In the genomic region with DNA sequence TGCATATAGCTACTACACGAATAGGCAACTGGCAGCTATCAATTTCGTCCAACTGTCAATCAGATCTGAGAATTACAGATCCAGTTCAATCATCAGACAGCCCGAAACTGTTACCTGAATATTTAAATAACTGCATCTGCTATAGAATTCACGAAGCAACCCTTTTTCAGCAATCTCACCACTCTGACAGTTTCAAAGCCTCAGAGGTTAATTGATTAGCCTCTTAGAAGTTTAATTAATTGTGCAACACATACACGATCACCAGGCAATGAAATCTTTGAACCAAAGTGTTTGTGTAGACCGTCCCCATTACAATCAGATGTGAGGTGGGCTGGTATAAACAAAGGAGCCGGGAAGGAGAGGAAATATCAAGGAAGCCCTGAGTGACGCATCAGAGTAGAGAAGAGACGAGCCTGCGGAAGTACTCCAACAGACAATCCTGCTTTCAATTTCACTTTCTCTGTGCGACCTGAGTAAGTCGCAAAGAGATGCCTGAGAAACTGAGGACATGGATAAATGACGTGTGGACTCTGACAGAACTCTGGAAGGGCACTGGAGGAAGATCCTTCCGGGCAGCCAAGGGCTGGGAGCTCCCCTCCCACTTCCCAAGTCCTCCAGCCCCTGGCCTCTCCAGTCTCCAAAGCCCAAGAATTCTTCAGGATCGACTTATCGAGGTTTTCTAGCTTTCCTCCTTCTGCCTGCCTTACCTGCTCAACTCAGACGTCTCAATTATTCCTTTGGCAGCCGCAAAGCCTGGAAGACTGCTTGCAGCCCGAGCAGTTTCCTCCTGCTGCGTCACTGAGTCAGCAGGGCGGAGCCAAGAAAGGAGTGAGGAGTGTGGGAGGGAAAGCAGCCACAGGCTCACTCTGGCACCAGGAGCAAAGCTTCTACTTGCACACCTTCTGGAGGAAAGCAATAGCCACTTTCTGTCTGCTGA, we compare ENCODE assay signal across 1 cellular context.
TF ChIP-seq lines count a peak whose summit lies in the region.

A gene with protein sequence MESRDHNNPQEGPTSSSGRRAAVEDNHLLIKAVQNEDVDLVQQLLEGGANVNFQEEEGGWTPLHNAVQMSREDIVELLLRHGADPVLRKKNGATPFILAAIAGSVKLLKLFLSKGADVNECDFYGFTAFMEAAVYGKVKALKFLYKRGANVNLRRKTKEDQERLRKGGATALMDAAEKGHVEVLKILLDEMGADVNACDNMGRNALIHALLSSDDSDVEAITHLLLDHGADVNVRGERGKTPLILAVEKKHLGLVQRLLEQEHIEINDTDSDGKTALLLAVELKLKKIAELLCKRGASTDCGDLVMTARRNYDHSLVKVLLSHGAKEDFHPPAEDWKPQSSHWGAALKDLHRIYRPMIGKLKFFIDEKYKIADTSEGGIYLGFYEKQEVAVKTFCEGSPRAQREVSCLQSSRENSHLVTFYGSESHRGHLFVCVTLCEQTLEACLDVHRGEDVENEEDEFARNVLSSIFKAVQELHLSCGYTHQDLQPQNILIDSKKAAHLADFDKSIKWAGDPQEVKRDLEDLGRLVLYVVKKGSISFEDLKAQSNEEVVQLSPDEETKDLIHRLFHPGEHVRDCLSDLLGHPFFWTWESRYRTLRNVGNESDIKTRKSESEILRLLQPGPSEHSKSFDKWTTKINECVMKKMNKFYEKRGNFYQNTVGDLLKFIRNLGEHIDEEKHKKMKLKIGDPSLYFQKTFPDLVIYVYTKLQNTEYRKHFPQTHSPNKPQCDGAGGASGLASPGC (minus strand): TSS at position 797 of the 937 bp plus-strand sequence. CDS start 2,450 bp downstream, outside the sequence.

TF ChIP-seq in HEK293, 187 proteins besides CTCF, POLR2A, EP300 and RAD21 (continued from another document and continues in another):
- no peak for TF ChIP-seq ZNF202 (tag by site-specific recombination; IDR thresholded peaks at IDR 0.05; ENCODE audit: borderline replicate concordance)
- TF ChIP-seq SP3 (tag by site-specific recombination; IDR thresholded peaks at IDR 0.05) = peak; percentile 61
- no peak for TF ChIP-seq ZNF175 (tag by site-specific recombination; IDR thresholded peaks at IDR 0.05)
- TF ChIP-seq ZNF76 (tag by site-specific recombination; IDR thresholded peaks at IDR 0.05; ENCODE audit: borderline replicate concordance, low read depth) = no peak
- no peak for TF ChIP-seq ZNF544 (tag by site-specific recombination; IDR thresholded peaks at IDR 0.05)
- TF ChIP-seq, protein P1, sequence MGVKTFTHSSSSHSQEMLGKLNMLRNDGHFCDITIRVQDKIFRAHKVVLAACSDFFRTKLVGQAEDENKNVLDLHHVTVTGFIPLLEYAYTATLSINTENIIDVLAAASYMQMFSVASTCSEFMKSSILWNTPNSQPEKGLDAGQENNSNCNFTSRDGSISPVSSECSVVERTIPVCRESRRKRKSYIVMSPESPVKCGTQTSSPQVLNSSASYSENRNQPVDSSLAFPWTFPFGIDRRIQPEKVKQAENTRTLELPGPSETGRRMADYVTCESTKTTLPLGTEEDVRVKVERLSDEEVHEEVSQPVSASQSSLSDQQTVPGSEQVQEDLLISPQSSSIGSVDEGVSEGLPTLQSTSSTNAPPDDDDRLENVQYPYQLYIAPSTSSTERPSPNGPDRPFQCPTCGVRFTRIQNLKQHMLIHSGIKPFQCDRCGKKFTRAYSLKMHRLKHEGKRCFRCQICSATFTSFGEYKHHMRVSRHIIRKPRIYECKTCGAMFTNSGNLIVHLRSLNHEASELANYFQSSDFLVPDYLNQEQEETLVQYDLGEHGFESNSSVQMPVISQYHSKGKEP (tag by site-specific recombination; IDR thresholded peaks at IDR 0.05) = no peak
- no peak for TF ChIP-seq ZNF701 (tag by site-specific recombination; IDR thresholded peaks at IDR 0.05)
- TF ChIP-seq, protein P2, sequence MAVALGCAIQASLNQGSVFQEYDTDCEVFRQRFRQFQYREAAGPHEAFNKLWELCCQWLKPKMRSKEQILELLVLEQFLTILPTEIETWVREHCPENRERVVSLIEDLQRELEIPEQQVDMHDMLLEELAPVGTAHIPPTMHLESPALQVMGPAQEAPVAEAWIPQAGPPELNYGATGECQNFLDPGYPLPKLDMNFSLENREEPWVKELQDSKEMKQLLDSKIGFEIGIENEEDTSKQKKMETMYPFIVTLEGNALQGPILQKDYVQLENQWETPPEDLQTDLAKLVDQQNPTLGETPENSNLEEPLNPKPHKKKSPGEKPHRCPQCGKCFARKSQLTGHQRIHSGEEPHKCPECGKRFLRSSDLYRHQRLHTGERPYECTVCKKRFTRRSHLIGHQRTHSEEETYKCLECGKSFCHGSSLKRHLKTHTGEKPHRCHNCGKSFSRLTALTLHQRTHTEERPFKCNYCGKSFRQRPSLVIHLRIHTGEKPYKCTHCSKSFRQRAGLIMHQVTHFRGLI (tag by site-specific recombination; IDR thresholded peaks at IDR 0.05) = no peak
- TF ChIP-seq ZNF341 (tag by site-specific recombination; IDR thresholded peaks at IDR 0.05; ENCODE audit: low read depth) = peak; percentile 54; the same call in 1 of the 2 replicates
- no peak for TF ChIP-seq BCL11B (tag by site-specific recombination; IDR thresholded peaks at IDR 0.05; ENCODE audit: low read depth)
- TF ChIP-seq, protein P3, sequence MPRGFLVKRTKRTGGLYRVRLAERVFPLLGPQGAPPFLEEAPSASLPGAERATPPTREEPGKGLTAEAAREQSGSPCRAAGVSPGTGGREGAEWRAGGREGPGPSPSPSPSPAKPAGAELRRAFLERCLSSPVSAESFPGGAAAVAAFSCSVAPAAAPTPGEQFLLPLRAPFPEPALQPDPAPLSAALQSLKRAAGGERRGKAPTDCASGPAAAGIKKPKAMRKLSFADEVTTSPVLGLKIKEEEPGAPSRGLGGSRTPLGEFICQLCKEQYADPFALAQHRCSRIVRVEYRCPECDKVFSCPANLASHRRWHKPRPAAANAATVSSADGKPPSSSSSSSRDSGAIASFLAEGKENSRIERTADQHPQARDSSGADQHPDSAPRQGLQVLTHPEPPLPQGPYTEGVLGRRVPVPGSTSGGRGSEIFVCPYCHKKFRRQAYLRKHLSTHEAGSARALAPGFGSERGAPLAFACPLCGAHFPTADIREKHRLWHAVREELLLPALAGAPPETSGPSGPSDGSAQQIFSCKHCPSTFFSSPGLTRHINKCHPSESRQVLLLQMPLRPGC (tag by site-specific recombination; IDR thresholded peaks at IDR 0.05) = no peak
- no peak for TF ChIP-seq ZNF654 (tag by site-specific recombination; IDR thresholded peaks at IDR 0.05; ENCODE audit: low read depth)
- TF ChIP-seq PRDM1 (tag by site-specific recombination; IDR thresholded peaks at IDR 0.05) = peak; percentile 67
- TF ChIP-seq, protein P4, sequence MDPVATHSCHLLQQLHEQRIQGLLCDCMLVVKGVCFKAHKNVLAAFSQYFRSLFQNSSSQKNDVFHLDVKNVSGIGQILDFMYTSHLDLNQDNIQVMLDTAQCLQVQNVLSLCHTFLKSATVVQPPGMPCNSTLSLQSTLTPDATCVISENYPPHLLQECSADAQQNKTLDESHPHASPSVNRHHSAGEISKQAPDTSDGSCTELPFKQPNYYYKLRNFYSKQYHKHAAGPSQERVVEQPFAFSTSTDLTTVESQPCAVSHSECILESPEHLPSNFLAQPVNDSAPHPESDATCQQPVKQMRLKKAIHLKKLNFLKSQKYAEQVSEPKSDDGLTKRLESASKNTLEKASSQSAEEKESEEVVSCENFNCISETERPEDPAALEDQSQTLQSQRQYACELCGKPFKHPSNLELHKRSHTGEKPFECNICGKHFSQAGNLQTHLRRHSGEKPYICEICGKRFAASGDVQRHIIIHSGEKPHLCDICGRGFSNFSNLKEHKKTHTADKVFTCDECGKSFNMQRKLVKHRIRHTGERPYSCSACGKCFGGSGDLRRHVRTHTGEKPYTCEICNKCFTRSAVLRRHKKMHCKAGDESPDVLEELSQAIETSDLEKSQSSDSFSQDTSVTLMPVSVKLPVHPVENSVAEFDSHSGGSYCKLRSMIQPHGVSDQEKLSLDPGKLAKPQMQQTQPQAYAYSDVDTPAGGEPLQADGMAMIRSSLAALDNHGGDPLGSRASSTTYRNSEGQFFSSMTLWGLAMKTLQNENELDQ (tag by site-specific recombination; IDR thresholded peaks at IDR 0.05; ENCODE audit: low read depth) = no peak
- TF ChIP-seq MEIS1 (CRISPR knock-in tag; IDR thresholded peaks at IDR 0.05; ENCODE audit: borderline replicate concordance) = no peak
- TF ChIP-seq ZNF366 (tag by site-specific recombination; conservative IDR thresholded peaks at IDR 0.05) = peak; percentile 71; the same call in 1 of the 2 replicates
- no peak for TF ChIP-seq ZNF670 (tag by site-specific recombination; IDR thresholded peaks at IDR 0.05; ENCODE audit: low read depth)
- TF ChIP-seq, protein P5, sequence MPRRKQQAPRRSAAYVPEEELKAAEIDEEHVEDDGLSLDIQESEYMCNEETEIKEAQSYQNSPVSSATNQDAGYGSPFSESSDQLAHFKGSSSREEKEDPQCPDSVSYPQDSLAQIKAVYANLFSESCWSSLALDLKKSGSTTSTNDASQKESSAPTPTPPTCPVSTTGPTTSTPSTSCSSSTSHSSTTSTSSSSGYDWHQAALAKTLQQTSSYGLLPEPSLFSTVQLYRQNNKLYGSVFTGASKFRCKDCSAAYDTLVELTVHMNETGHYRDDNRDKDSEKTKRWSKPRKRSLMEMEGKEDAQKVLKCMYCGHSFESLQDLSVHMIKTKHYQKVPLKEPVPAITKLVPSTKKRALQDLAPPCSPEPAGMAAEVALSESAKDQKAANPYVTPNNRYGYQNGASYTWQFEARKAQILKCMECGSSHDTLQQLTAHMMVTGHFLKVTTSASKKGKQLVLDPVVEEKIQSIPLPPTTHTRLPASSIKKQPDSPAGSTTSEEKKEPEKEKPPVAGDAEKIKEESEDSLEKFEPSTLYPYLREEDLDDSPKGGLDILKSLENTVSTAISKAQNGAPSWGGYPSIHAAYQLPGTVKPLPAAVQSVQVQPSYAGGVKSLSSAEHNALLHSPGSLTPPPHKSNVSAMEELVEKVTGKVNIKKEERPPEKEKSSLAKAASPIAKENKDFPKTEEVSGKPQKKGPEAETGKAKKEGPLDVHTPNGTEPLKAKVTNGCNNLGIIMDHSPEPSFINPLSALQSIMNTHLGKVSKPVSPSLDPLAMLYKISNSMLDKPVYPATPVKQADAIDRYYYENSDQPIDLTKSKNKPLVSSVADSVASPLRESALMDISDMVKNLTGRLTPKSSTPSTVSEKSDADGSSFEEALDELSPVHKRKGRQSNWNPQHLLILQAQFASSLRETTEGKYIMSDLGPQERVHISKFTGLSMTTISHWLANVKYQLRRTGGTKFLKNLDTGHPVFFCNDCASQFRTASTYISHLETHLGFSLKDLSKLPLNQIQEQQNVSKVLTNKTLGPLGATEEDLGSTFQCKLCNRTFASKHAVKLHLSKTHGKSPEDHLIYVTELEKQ (tag by site-specific recombination; IDR thresholded peaks at IDR 0.05; ENCODE audit: borderline replicate concordance) = 0 out of 2 replicates have a peak, but pooled peaks have one; percentile 5
- TF ChIP-seq ZNF335 (tag by site-specific recombination; conservative IDR thresholded peaks at IDR 0.05) = peak; percentile 93
- TF ChIP-seq, protein P6, sequence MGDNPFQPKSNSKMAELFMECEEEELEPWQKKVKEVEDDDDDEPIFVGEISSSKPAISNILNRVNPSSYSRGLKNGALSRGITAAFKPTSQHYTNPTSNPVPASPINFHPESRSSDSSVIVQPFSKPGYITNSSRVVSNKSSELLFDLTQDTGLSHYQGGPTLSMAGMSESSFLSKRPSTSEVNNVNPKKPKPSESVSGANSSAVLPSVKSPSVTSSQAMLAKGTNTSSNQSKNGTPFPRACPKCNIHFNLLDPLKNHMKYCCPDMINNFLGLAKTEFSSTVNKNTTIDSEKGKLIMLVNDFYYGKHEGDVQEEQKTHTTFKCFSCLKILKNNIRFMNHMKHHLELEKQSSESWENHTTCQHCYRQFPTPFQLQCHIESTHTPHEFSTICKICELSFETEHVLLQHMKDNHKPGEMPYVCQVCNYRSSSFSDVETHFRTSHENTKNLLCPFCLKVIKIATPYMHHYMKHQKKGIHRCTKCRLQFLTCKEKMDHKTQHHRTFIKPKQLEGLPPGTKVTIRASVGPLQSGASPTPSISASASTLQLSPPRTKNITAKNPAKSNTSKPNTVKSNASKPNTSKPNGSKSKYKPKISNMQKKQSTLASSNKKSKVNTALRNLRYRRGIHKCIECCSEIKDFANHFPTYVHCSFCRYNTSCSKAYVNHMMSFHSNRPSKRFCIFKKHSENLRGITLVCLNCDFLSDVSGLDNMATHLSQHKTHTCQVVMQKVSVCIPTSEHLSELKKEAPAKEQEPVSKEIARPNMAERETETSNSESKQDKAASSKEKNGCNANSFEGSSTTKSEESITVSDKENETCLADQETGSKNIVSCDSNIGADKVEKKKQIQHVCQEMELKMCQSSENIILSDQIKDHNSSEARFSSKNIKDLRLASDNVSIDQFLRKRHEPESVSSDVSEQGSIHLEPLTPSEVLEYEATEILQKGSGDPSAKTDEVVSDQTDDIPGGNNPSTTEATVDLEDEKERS (tag by site-specific recombination; IDR thresholded peaks at IDR 0.05) = no peak
- TF ChIP-seq ZNF391 (tag by site-specific recombination; IDR thresholded peaks at IDR 0.05; ENCODE audit: borderline replicate concordance, low read depth) = no peak
- TF ChIP-seq ZNF629 (tag by site-specific recombination; IDR thresholded peaks at IDR 0.05) = peak; percentile 84
- no peak for TF ChIP-seq ZNF416 (tag by site-specific recombination; IDR thresholded peaks at IDR 0.05)
- TF ChIP-seq ZFHX2 (tag by site-specific recombination; conservative IDR thresholded peaks at IDR 0.05) = peak; percentile 46
- TF ChIP-seq ZNF292 (tag by site-specific recombination; IDR thresholded peaks at IDR 0.05; ENCODE audit: borderline replicate concordance, low read depth) = no peak
- TF ChIP-seq ZBTB21 (tag by site-specific recombination; IDR thresholded peaks at IDR 0.05) = peak; percentile 66; the same call in 1 of the 2 replicates
- TF ChIP-seq ZNF658 (tag by site-specific recombination; IDR thresholded peaks at IDR 0.05) = no peak
- TF ChIP-seq, protein P7, sequence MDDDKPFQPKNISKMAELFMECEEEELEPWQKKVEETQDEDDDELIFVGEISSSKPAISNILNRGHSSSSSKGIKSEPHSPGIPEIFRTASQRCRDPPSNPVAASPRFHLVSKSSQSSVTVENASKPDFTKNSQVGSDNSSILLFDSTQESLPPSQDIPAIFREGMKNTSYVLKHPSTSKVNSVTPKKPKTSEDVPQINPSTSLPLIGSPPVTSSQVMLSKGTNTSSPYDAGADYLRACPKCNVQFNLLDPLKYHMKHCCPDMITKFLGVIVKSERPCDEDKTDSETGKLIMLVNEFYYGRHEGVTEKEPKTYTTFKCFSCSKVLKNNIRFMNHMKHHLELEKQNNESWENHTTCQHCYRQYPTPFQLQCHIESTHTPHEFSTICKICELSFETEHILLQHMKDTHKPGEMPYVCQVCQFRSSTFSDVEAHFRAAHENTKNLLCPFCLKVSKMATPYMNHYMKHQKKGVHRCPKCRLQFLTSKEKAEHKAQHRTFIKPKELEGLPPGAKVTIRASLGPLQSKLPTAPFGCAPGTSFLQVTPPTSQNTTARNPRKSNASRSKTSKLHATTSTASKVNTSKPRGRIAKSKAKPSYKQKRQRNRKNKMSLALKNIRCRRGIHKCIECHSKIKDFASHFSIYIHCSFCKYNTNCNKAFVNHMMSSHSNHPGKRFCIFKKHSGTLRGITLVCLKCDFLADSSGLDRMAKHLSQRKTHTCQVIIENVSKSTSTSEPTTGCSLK (tag by site-specific recombination; IDR thresholded peaks at IDR 0.05) = no peak
- TF ChIP-seq TRIM28 (IDR thresholded peaks at IDR 0.05; ENCODE audit: borderline replicate concordance, low read length) = peak; percentile 59; the same call in 1 of the 2 replicates
- 0 out of 2 replicates have a peak, but pooled peaks have one; percentile 15 for TF ChIP-seq SCRT2 (tag by site-specific recombination; IDR thresholded peaks at IDR 0.05)
- TF ChIP-seq ZBTB8A (tag by site-specific recombination; IDR thresholded peaks at IDR 0.05) = no peak
- peak; percentile 26; the same call in 1 of the 2 replicates for TF ChIP-seq ZEB2 (tag by site-specific recombination; IDR thresholded peaks at IDR 0.05)
- TF ChIP-seq KLF10 (tag by site-specific recombination; IDR thresholded peaks at IDR 0.05) = 0 out of 2 replicates have a peak, but pooled peaks have one; percentile 16
- no peak for TF ChIP-seq OVOL3 (tag by site-specific recombination; IDR thresholded peaks at IDR 0.05)
- no peak for TF ChIP-seq GLIS2 (tag by site-specific recombination; IDR thresholded peaks at IDR 0.05)
- TF ChIP-seq ZNF223 (tag by site-specific recombination; IDR thresholded peaks at IDR 0.05) = no peak
